ENCODE assay signal across 21 cellular contexts in genomic region chr3:128127236-128127635, GRCh38. TPM values are rescaled to one million over a fixed set of nuclear protein-coding genes. Genes with fewer than 3 reads are reported as not detected.
DNase-seq lines count a peak whose midpoint lies in the region; ATAC-seq and TF ChIP-seq lines count a peak whose summit lies in the region.
"Had no signal": no experiment of that assay in that cellular context is flagged by ENCODE, and none has a peak within 500 bp of the region (broad histone marks: within the 10 kb centered on the region; RNA-seq: fewer than 3 reads in every experiment).

No MANE protein-coding gene starts in this region.

- no peak overlapping the region for H2AK5ac ChIP-seq in mesendoderm (ENCODE audit: low read length)

- H2BK5ac ChIP-seq in mesendoderm (ENCODE audit: low read length), result no peak overlapping the region

- TF ChIP-seq CTCF in C4-2B (conservative IDR thresholded peaks at IDR 0.05) (no peak), RWPE1 (conservative IDR thresholded peaks at IDR 0.05; ENCODE audit: low read depth) (no peak)

- no peak overlapping the region for H3K9ac ChIP-seq in mesendoderm (ENCODE audit: low read length)

- peaks cover 16% of the 10 kb centered on the region for H3K4me1 ChIP-seq in CD4-positive, alpha-beta memory T cell (ENCODE audit: insufficient read depth, low read length)
- H3K4me1 ChIP-seq in mesendoderm (ENCODE audit: control insufficient read depth, low read depth, low read length), result no peaks in the 10 kb centered on the region

- H4K5ac ChIP-seq in mesendoderm (ENCODE audit: low read length), result no peak overlapping the region

- POLR2A ChIA-PET in CD4-positive, alpha-beta memory T cell (lab: Charles Lee; ENCODE audit: partially characterized antibody), result no interaction called here
- POLR2A ChIA-PET in RWPE1 (lab: Yijun Ruan, JAX; ENCODE audit: low non-redundant PET), result interaction anchor here (0.6 kb wide), 1 partner anchor 27 kb away, joined by 4 read pairs; no protein-coding TSS in a partner anchor

- peaks cover 0 to 9% of the 10 kb centered on the region in 2 donors for H3K36me3 Mint-ChIP-seq in CD4-positive, alpha-beta memory T cell
- H3K36me3 Mint-ChIP-seq in T-helper 17 cell (ENCODE audit: low read depth), result peaks cover 3% of the 10 kb centered on the region
- H3K36me3 Mint-ChIP-seq in immature natural killer cell, result peaks cover 0 to 3% (median 0%) of the 10 kb centered on the region in 3 donors

- H3K23ac ChIP-seq in mesendoderm (ENCODE audit: low read length), result no peak overlapping the region

- H3K27ac ChIP-seq in C4-2B, result peak overlapping the region; percentile 31
- H3K27ac ChIP-seq in CD4-positive, alpha-beta memory T cell (ENCODE audit: low read depth, low read length), result no peak overlapping the region
- H3K27ac ChIP-seq in mesendoderm (ENCODE audit: low read depth, low read length), result no peak overlapping the region
- no peak overlapping the region for H3K27ac ChIP-seq in RWPE1
- H3K27ac ChIP-seq: A549, SJCRH30 had no signal

- no peaks in the 10 kb centered on the region for H3K36me3 ChIP-seq in CD4-positive, alpha-beta memory T cell (ENCODE audit: insufficient read depth, low read length)
- no peaks in the 10 kb centered on the region for H3K36me3 ChIP-seq in mesendoderm (ENCODE audit: control insufficient read depth, insufficient read depth, low read length)
- H3K36me3 ChIP-seq: SJCRH30 had no signal

- H3K4me2 ChIP-seq in mesendoderm (ENCODE audit: low read length), result no peak overlapping the region
- H3K4me2 ChIP-seq: A549 had no signal

- H2BK15ac ChIP-seq in mesendoderm (replicated peaks; ENCODE audit: low read depth), result no peak overlapping the region

- no peak overlapping the region for H2BK120ac ChIP-seq in mesendoderm (ENCODE audit: low read depth, low read length)

- H3K4me3 Mint-ChIP-seq in CD4-positive, alpha-beta memory T cell, result peak overlapping the region in 1 of 8 donors; percentile 22
- H3K4me3 Mint-ChIP-seq in T-helper 17 cell (no peak overlapping the region), immature natural killer cell (no peak overlapping the region)
- H3K4me3 Mint-ChIP-seq: B cell had no signal

- H4K8ac ChIP-seq in mesendoderm (ENCODE audit: low read depth, low read length), result no peak overlapping the region

- no peak overlapping the region for H3K18ac ChIP-seq in mesendoderm (ENCODE audit: low read length)

- H3K9me3 Mint-ChIP-seq in CD4-positive, alpha-beta memory T cell, result peaks cover 0 to 3% (median 0%) of the 10 kb centered on the region in 8 donors
- H3K9me3 Mint-ChIP-seq in immature natural killer cell, result no peaks in the 10 kb centered on the region

- H3K4me3 ChIP-seq in CD4-positive, alpha-beta memory T cell (ENCODE audit: low read length in 2 of 2), result no peak overlapping the region
- H3K4me3 ChIP-seq in mesendoderm (ENCODE audit: low read length), result no peak overlapping the region
- H3K4me3 ChIP-seq: A549, SJCRH30 had no signal

- H3K27me3 ChIP-seq in CD4-positive, alpha-beta memory T cell (ENCODE audit: insufficient read depth, low read length), result no peaks in the 10 kb centered on the region
- H3K27me3 ChIP-seq in mesendoderm (ENCODE audit: insufficient read depth, low read length, poor library complexity), result no peaks in the 10 kb centered on the region
- H3K27me3 ChIP-seq: SJCRH30 had no signal

- no CpG with 5 or more reads among the region's 2 CpGs for WGBS in mesendoderm (ENCODE audit: extremely low coverage, insufficient coverage, low lambda C conversion rate)

- H3K4ac ChIP-seq in mesendoderm (ENCODE audit: low read depth, low read length), result no peak overlapping the region

- intact Hi-C loops in CD4-positive, alpha-beta memory T cell (cut with micrococcal nuclease), result no loop called here

- H3K56ac ChIP-seq in mesendoderm (ENCODE audit: low read length), result no peak overlapping the region

- CTCF ChIA-PET in CD4-positive, alpha-beta memory T cell (lab: Charles Lee; ENCODE audit: partially characterized antibody), result interaction anchor here (1.1 to 5.8 kb wide), 2 partner anchors 17 to 31 kb away, joined by 3 to 48 read pairs; no protein-coding TSS in a partner anchor
- CTCF ChIA-PET in RWPE1 (lab: Yijun Ruan, JAX), result no interaction called here

- ATAC-seq in T-helper 17 cell, result no peak
- no peak for ATAC-seq in GM21528 (IDR thresholded peaks at IDR 0.05; ENCODE audit: low FRiP score, unreplicated experiment)
- no peak for ATAC-seq in HG03159 (IDR thresholded peaks at IDR 0.05; ENCODE audit: unreplicated experiment)
- ATAC-seq: A549 had no signal

- H3K79me2 ChIP-seq in mesendoderm (ENCODE audit: control insufficient read depth, insufficient read depth, low read length), result peaks cover 11% of the 10 kb centered on the region

- peaks cover 8 to 24% (median 19%) of the 10 kb centered on the region in 4 donors for H3K4me1 Mint-ChIP-seq in CD4-positive, alpha-beta memory T cell
- H3K4me1 Mint-ChIP-seq in T-helper 17 cell (peaks cover 15% of the 10 kb centered on the region), immature natural killer cell (peaks cover 18 to 25% of the 10 kb centered on the region in 2 donors)

- H3K79me1 ChIP-seq in mesendoderm (ENCODE audit: low read length), result peaks cover 8% of the 10 kb centered on the region

- H3K27ac Mint-ChIP-seq in CD4-positive, alpha-beta memory T cell, result peak overlapping the region in 5 of 7 donors; percentile 69 to 89 (median 85)
- H3K27ac Mint-ChIP-seq in T-helper 17 cell, result peak overlapping the region; percentile 99
- H3K27ac Mint-ChIP-seq in immature natural killer cell, result peak overlapping the region in 4 of 6 donors; percentile 4 to 80 (median 30)
- H3K27ac Mint-ChIP-seq: B cell had no signal

- H3K9me3 ChIP-seq in CD4-positive, alpha-beta memory T cell (ENCODE audit: control insufficient read depth in 1 of 2, low read length in 2 of 2), result no peaks in the 10 kb centered on the region
- H3K9me3 ChIP-seq in T-helper 17 cell (ENCODE audit: control insufficient read depth, low read length, poor library complexity, severe bottlenecking), result no peaks in the 10 kb centered on the region
- H3K9me3 ChIP-seq: A549, SJCRH30 had no signal

- DNase-seq in CD4-positive, alpha-beta memory T cell, result no peak
- DNase-seq in T-helper 17 cell (no peak), immature natural killer cell (no peak), mesendoderm (no peak), RWPE1 (ENCODE audit: low spot score) (no peak)
- DNase-seq: DMS53; EL; GF-D8; KG1; NCI-H1105; NCI-H2029 treated with DMSO at 0.1 percent for 48 hours; NCI-H226; NCI-H510A treated with DMSO at 0.1 percent for 48 hours; NCI-H748 treated with DMSO at 0.1 percent for 48 hours; NK-92 treated with Interleukin-12 subunit alpha and Interleukin-12 subunit beta, amount 100 ng/mL, for 24 hours; SJCRH30 had no signal

- no peaks in the 10 kb centered on the region for H3K27me3 Mint-ChIP-seq in CD4-positive, alpha-beta memory T cell
- H3K27me3 Mint-ChIP-seq in T-helper 17 cell (no peaks in the 10 kb centered on the region), immature natural killer cell (ENCODE audit: low read depth in 3 of 3) (peaks cover 1 to 12% (median 10%) of the 10 kb centered on the region in 3 donors)
- H3K27me3 Mint-ChIP-seq: B cell had no signal

RNA-seq across cellular contexts. Expression of gene RUVBL1, which starts 3.6 kb away (rescaled TPM):
- 10 to 100 TPM; 26.6 to 27.0 TPM for total RNA-seq in CD4-positive, alpha-beta memory T cell
- 10 to 100 TPM; 66.8 to 71.4 TPM for polyA plus RNA-seq in CD4-positive, alpha-beta memory T cell
- total RNA-seq in T-helper 17 cell, result 10 to 100 TPM; 18.5 to 21.3 TPM
- 10 to 100 TPM; 34.8 to 45.3 (median 44.3) TPM for polyA plus RNA-seq in immature natural killer cell
- polyA plus RNA-seq in mesendoderm (2013, experiment 1 of 2), result 80.0 TPM
- polyA plus RNA-seq in mesendoderm (2013, experiment 2 of 2), result 79.2 TPM

RNA-seq across cellular contexts. Expression of gene EEFSEC, which starts 26.0 kb away (rescaled TPM):
- total RNA-seq in CD4-positive, alpha-beta memory T cell, result 10 to 100 TPM; 14.0 to 16.4 TPM
- 10 to 100 TPM; 17.8 to 24.9 TPM for polyA plus RNA-seq in CD4-positive, alpha-beta memory T cell
- 10 to 100 TPM; 14.0 to 14.7 TPM for total RNA-seq in T-helper 17 cell
- 10 to 100 TPM; 14.5 to 26.9 (median 26.1) TPM for polyA plus RNA-seq in immature natural killer cell
- polyA plus RNA-seq in mesendoderm (2013, experiment 1 of 2), result 8.1 TPM
- polyA plus RNA-seq in mesendoderm (2013, experiment 2 of 2), result 8.9 TPM

Comparison
In these comparisons a context has a peak if more than half of its experiments do, and no peak if none do; other contexts are left out.
1. H3K27ac Mint-ChIP-seq: peak in every context shown above with its lines; median percentile 99 in T-helper 17 cell; 85 in CD4-positive, alpha-beta memory T cell; 30 in immature natural killer cell.